Comparison of ENCODE assay signal across 8 cellular contexts in genomic region chr9:95508968-95509850, GRCh38. TPM values are rescaled to one million over a fixed set of nuclear protein-coding genes. Genes with fewer than 3 reads are reported as not detected.
A peak's percentile ranks its signal among the peaks of the same experiment; 100 is the strongest.
DNase-seq lines count a peak whose midpoint lies in the region; ATAC-seq and TF ChIP-seq lines count a peak whose summit lies in the region.

No MANE protein-coding gene starts in this region.

- H3K9me3 ChIP-seq in HCT116 (ENCODE audit: control insufficient read depth in 1 of 2, insufficient read depth in 1 of 2, low read depth in 1 of 2, low read length in 2 of 2) (no peaks in the 10 kb centered on the region), ascending aorta (no peaks in the 10 kb centered on the region), right cardiac atrium (ENCODE audit: control insufficient read depth, low read length) (no peaks in the 10 kb centered on the region)

- peak overlapping the region; percentile 100 for H3K4me2 ChIP-seq in HCT116 (ENCODE audit: low read length)

- DNase-seq in ELR (ENCODE audit: low read depth) = peak; percentile 87
- peak; percentile 69 for DNase-seq in HCT116 (ENCODE audit: low read depth, low spot score)
- DNase-seq in NCI-H128 (lab: John Stamatoyannopoulos, UW; ENCODE audit: unreplicated experiment) = peak; percentile 93
- DNase-seq in SW480 (ENCODE audit: low spot score) = peak; percentile 96
- DNase-seq in ascending aorta (ENCODE audit: low spot score in 2 of 2) = peak; percentile 61 to 93
- peak; percentile 85 to 94 (median 91) for DNase-seq in right cardiac atrium
- DNase-seq in pons (ENCODE audit: low spot score) = peak; percentile 95
- DNase-seq in OCI-M2 (lab: John Stamatoyannopoulos, UW; ENCODE audit: unreplicated experiment) = no peak

- CTCF ChIA-PET in HCT116 (lab: Charles Lee) = interaction anchor here (1.0 kb wide), 1 partner anchor 173 kb away, joined by 3 read pairs; no protein-coding TSS in a partner anchor

- H3K27ac ChIP-seq in HCT116 (ENCODE audit: low read depth, low read length) = peak overlapping the region; percentile 58; the same call in 1 of the 2 replicates
- H3K27ac ChIP-seq in ascending aorta = peak overlapping the region; percentile 73 to 78
- H3K27ac ChIP-seq in right cardiac atrium (ENCODE audit: low read length) = peak overlapping the region; percentile 78

- H3K4me3 ChIP-seq in HCT116 (replicated peaks in 1 of 2; ENCODE audit: low read depth in 1 of 2, low read length in 2 of 2) (peak overlapping the region; percentile 72 to 90), ascending aorta (peak overlapping the region; percentile 85 to 86), right cardiac atrium (ENCODE audit: low read length) (peak overlapping the region; percentile 94)

- intact Hi-C loops in HCT116 (cut with micrococcal nuclease) (loop anchor here (1.0 to 5.0 kb wide), 3 partner anchors 82 to 368 kb away; partner anchors contain the start of genes ERCC6L2 and FANCC), ascending aorta (cut with DNase I) (loop anchor here (5.0 to 10.0 kb wide), 3 partner anchors 422 to 1108 kb away; partner anchors contain the start of gene CDC14B), right cardiac atrium (cut with DNase I) (no loop called here)

- no TSS peak for BruUV-seq in HCT116 (replicated peaks; lab: Mats Ljungman, UMichigan)

- TF ChIP-seq CTCF in HCT116 (IDR thresholded peaks at IDR 0.05 in 2 of 3, conservative IDR thresholded peaks at IDR 0.05 in 1 of 3; ENCODE audit: borderline replicate concordance in 1 of 3, insufficient read depth in 1 of 3, low read depth in 2 of 3, low read length in 2 of 3) (no peak), ascending aorta (IDR thresholded peaks at IDR 0.05) (no peak)

- H3K79me2 ChIP-seq in HCT116 (ENCODE audit: insufficient read depth, low read length) = 0 out of 2 replicates have a peak, but pooled peaks cover 6% of the 10 kb centered on the region

- TF ChIP-seq RAD21 in HCT116 (IDR thresholded peaks at IDR 0.05; ENCODE audit: low read depth) = no peak

- peak overlapping the region; percentile 89 for H3K9ac ChIP-seq in HCT116 (ENCODE audit: low read length)

- RAD21 ChIA-PET in HCT116 (lab: Charles Lee; ENCODE audit: low non-redundant PET in 1 of 2, low total read pairs in 2 of 2, uncharacterized antibody in 2 of 2, unreplicated experiment in 2 of 2) = no interaction called here

- H3K36me3 ChIP-seq in HCT116 (ENCODE audit: control insufficient read depth in 1 of 2, insufficient read depth in 2 of 2, low read length in 2 of 2) = no peaks in the 10 kb centered on the region
- H3K36me3 ChIP-seq in ascending aorta = no peaks in the 10 kb centered on the region

- TF ChIP-seq POLR2A in HCT116 (IDR thresholded peaks at IDR 0.05; ENCODE audit: borderline replicate concordance, extremely low read depth, insufficient read depth, insufficient read length) = no peak

- H3K27me3 ChIP-seq in HCT116 (ENCODE audit: insufficient read depth, low read length) = no peaks in the 10 kb centered on the region
- no peaks in the 10 kb centered on the region for H3K27me3 ChIP-seq in ascending aorta
- no peaks in the 10 kb centered on the region for H3K27me3 ChIP-seq in right cardiac atrium (ENCODE audit: control insufficient read depth, insufficient read depth)

- under 1% methylated on average over 48 of the region's 48 CpGs for WGBS in right cardiac atrium

- no peaks in the 10 kb centered on the region for H4K20me1 ChIP-seq in HCT116 (ENCODE audit: insufficient read depth)

- POLR2A ChIA-PET in HCT116 (lab: Charles Lee) = interaction anchor here (0.6 kb wide), 1 partner anchor 18 kb away, joined by 3 read pairs; no protein-coding TSS in a partner anchor

- H3K4me1 ChIP-seq in HCT116 (ENCODE audit: control insufficient read depth in 1 of 2, insufficient read depth in 2 of 2, low read length in 2 of 2) (peaks cover 24 to 42% of the 10 kb centered on the region in 2 experiments), ascending aorta (peaks cover 6 to 12% of the 10 kb centered on the region in 2 donors), right cardiac atrium (ENCODE audit: control insufficient read depth, insufficient read depth, low read length) (peaks cover 4% of the 10 kb centered on the region)

- H3K9me2 ChIP-seq in HCT116 (ENCODE audit: insufficient read depth) = no peaks in the 10 kb centered on the region

- peak overlapping the region; percentile 47 for H2AFZ ChIP-seq in HCT116 (ENCODE audit: low read depth, low read length, poor library complexity, severe bottlenecking)

- peak; percentile 13 for ATAC-seq in HCT116
- ATAC-seq in right cardiac atrium = peak; percentile 47 to 48

TF ChIP-seq in HCT116, 20 proteins besides CTCF, POLR2A, EP300 and RAD21:
- TF ChIP-seq REST (IDR thresholded peaks at IDR 0.05; ENCODE audit: low read depth) (no peak), POLR2AphosphoS5 (IDR thresholded peaks at IDR 0.05; ENCODE audit: low read depth, low read length) (peak; percentile 67)
TF ChIP-seq in HCT116: peak in this region for 1.

RNA-seq across cellular contexts. Expression of gene PTCH1, which starts 7.6 kb away (rescaled TPM):
- 15.2 TPM for total RNA-seq in HCT116 (2021; ENCODE audit: unreplicated experiment)
- polyA plus RNA-seq in HCT116 (2012) = 6.2 and 8.0 TPM in 2 replicates
- total RNA-seq in ascending aorta = 25.2 TPM
- total RNA-seq in right cardiac atrium = 10 to 100 TPM in 1 of 4 donors, 1 to 10 TPM in 3; 5.0 to 11.1 (median 8.6) TPM
- 3.5 TPM for polyA plus RNA-seq in right cardiac atrium

Comparison
In these comparisons a context has a peak if more than half of its experiments do, and no peak if none do; other contexts are left out.
1. intact Hi-C loops: an anchor here in HCT116 (1.0 to 5.0 kb wide) and ascending aorta (5.0 to 10.0 kb wide); none called in right cardiac atrium.